8 cellular contexts compared by ENCODE assay signal in genomic region chr6:35919827-35920751, GRCh38. TPM values are rescaled to one million over a fixed set of nuclear protein-coding genes. Genes with fewer than 3 reads are reported as not detected.
A peak's percentile ranks its signal among the peaks of the same experiment; 100 is the strongest.
DNase-seq lines count a peak whose midpoint lies in the region; ATAC-seq and TF ChIP-seq lines count a peak whose summit lies in the region.

No MANE protein-coding gene starts in this region.

- H3K4me1 Mint-ChIP-seq in IgD-negative memory B cell (peaks cover 18 to 33% (median 23%) of the 10 kb centered on the region in 3 donors), WTC11 (peaks cover 32% of the 10 kb centered on the region)

- H3K27me3 ChIP-seq in DOHH2 (ENCODE audit: control insufficient read depth, low read length) (no peaks in the 10 kb centered on the region), liver (ENCODE audit: control insufficient read depth in 4 of 4, insufficient read depth in 4 of 4, low read length in 3 of 4) (no peaks in the 10 kb centered on the region)

- H3K4me3 Mint-ChIP-seq in IgD-negative memory B cell (peak overlapping the region; percentile 89 to 97 (median 96)), WTC11 (peak overlapping the region; percentile 99)

- H3K36me3 Mint-ChIP-seq in IgD-negative memory B cell (peaks cover 6% of the 10 kb centered on the region), WTC11 (peaks cover 28% of the 10 kb centered on the region)

- peak; percentile 38 for DNase-seq in WTC11 (ENCODE audit: low spot score)
- DNase-seq in stimulated activated CD4-positive, alpha-beta T cell treated with anti-CD3 and anti-CD28 coated beads, Interleukin-4, amount 100 ng/mL, for 48 hours (ENCODE audit: low read depth in 2 of 2), result peak; percentile 22 to 48
- DNase-seq in HuH-7 (ENCODE audit: low spot score), result no peak

- H3K4me3 ChIP-seq in DOHH2 (ENCODE audit: low read length), result peak overlapping the region; percentile 100
- peak overlapping the region; percentile 90 to 96 (median 91) for H3K4me3 ChIP-seq in liver (ENCODE audit: low read depth in 1 of 3, low read length in 3 of 3)

- peaks cover 60% of the 10 kb centered on the region for H3K79me2 ChIP-seq in DOHH2 (ENCODE audit: control insufficient read depth, low read length)

- peaks cover 34% of the 10 kb centered on the region for H3K4me1 ChIP-seq in DOHH2 (ENCODE audit: control insufficient read depth, low read length)
- H3K4me1 ChIP-seq in liver (ENCODE audit: control insufficient read depth in 4 of 4, insufficient read depth in 4 of 4, low read length in 3 of 4), result peaks cover 2 to 29% (median 18%) of the 10 kb centered on the region in 4 donors

- no peaks in the 10 kb centered on the region for H3K9me2 ChIP-seq in DOHH2 (replicated peaks; ENCODE audit: control insufficient read depth, low read length)

- POLR2A ChIA-PET in WTC11 (lab: Charles Lee), result interaction anchor here (0.9 kb wide), 1 partner anchor 107 kb away, joined by 4 read pairs; the partner anchor contains the start of gene MAPK14

- no peaks in the 10 kb centered on the region for H3K27me3 Mint-ChIP-seq in IgD-negative memory B cell
- peaks cover 4% of the 10 kb centered on the region; the same call in 1 of the 2 replicates for H3K27me3 Mint-ChIP-seq in WTC11 (ENCODE audit: low read depth)

- H3K4me2 ChIP-seq in DOHH2 (ENCODE audit: low read length), result peak overlapping the region; percentile 92

- CTCF ChIA-PET in WTC11 (lab: Charles Lee), result interaction anchor here (1.4 kb wide), 1 partner anchor 211 kb away, joined by 3 read pairs; no protein-coding TSS in a partner anchor

- H3K9me3 Mint-ChIP-seq in IgD-negative memory B cell (no peaks in the 10 kb centered on the region), WTC11 (no peaks in the 10 kb centered on the region)

- no peak for TF ChIP-seq RAD21 in liver (IDR thresholded peaks at IDR 0.05)

- peak overlapping the region; percentile 85 to 97 for H3K9ac ChIP-seq in liver (ENCODE audit: low read depth in 1 of 2, low read length in 2 of 2)

- H3K36me3 ChIP-seq in DOHH2 (ENCODE audit: control insufficient read depth, low read length), result peaks cover 48% of the 10 kb centered on the region
- peaks cover 0 to 3% (median 1%) of the 10 kb centered on the region in 4 donors for H3K36me3 ChIP-seq in liver (ENCODE audit: control insufficient read depth in 4 of 4, insufficient read depth in 3 of 4, low read depth in 1 of 4, low read length in 3 of 4)

- under 1% methylated on average over 50 of the region's 50 CpGs for WGBS in liver

- TF ChIP-seq CTCF in DOHH2 (IDR thresholded peaks at IDR 0.05; ENCODE audit: low read depth, low read length, poor library complexity, severe bottlenecking) (no peak), WTC11 (IDR thresholded peaks at IDR 0.05) (no peak), liver (IDR thresholded peaks at IDR 0.05; ENCODE audit: low read depth, low read length, missing input control) (no peak)

- H3F3A ChIP-seq in DOHH2 (ENCODE audit: control insufficient read depth, insufficient read depth), result no peaks in the 10 kb centered on the region

- peak overlapping the region; percentile 34 for H3K27ac ChIP-seq in DOHH2 (ENCODE audit: low read depth, low read length)
- H3K27ac ChIP-seq in cingulate gyrus (ENCODE audit: low read depth, low read length), result peak overlapping the region; percentile 6
- H3K27ac ChIP-seq in liver (ENCODE audit: low read depth in 1 of 2, low read length in 2 of 2), result peak overlapping the region; percentile 81 to 85

- ATAC-seq in GM21515 (IDR thresholded peaks at IDR 0.05; ENCODE audit: unreplicated experiment) (peak; percentile 34), WTC11 (peak; percentile 29)

- H4K20me1 ChIP-seq in DOHH2 (ENCODE audit: control insufficient read depth, insufficient read depth, low read depth, low read length), result peaks cover 10% of the 10 kb centered on the region

- peak overlapping the region; percentile 55 to 96 (median 93) for H3K27ac Mint-ChIP-seq in IgD-negative memory B cell
- H3K27ac Mint-ChIP-seq in WTC11, result peak overlapping the region; percentile 98

- no peaks in the 10 kb centered on the region for H3K9me3 ChIP-seq in DOHH2 (ENCODE audit: control insufficient read depth, insufficient read depth, low read length)
- no peaks in the 10 kb centered on the region for H3K9me3 ChIP-seq in liver (ENCODE audit: control insufficient read depth in 4 of 4, low read length in 3 of 4)

TF ChIP-seq in WTC11, 78 proteins besides CTCF, POLR2A, EP300 and RAD21 (continues in another document):
- TF ChIP-seq RELA (CRISPR knock-in tag; IDR thresholded peaks at IDR 0.05; ENCODE audit: borderline replicate concordance) (no peak), NFYB (CRISPR knock-in tag; conservative IDR thresholded peaks at IDR 0.05; ENCODE audit: low read depth) (no peak; the same call in 1 of the 2 replicates), ETV6 (CRISPR knock-in tag; IDR thresholded peaks at IDR 0.05) (no peak), KAT7 (CRISPR knock-in tag; IDR thresholded peaks at IDR 0.05; ENCODE audit: borderline replicate concordance) (0 out of 2 replicates have a peak, but pooled peaks have one; percentile 54)
- TF ChIP-seq, protein P1, sequence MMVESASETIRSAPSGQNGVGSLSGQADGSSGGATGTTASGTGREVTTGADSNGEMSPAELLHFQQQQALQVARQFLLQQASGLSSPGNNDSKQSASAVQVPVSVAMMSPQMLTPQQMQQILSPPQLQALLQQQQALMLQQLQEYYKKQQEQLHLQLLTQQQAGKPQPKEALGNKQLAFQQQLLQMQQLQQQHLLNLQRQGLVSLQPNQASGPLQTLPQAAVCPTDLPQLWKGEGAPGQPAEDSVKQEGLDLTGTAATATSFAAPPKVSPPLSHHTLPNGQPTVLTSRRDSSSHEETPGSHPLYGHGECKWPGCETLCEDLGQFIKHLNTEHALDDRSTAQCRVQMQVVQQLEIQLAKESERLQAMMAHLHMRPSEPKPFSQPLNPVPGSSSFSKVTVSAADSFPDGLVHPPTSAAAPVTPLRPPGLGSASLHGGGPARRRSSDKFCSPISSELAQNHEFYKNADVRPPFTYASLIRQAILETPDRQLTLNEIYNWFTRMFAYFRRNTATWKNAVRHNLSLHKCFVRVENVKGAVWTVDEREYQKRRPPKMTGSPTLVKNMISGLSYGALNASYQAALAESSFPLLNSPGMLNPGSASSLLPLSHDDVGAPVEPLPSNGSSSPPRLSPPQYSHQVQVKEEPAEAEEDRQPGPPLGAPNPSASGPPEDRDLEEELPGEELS (CRISPR knock-in tag; IDR thresholded peaks at IDR 0.05), result 0 out of 2 replicates have a peak, but pooled peaks have one; percentile 38

TF ChIP-seq in liver, 16 proteins besides CTCF, POLR2A, EP300 and RAD21:
- TF ChIP-seq SP1 (IDR thresholded peaks at IDR 0.05), result no peak
- TF ChIP-seq NR2F2 (IDR thresholded peaks at IDR 0.05), result no peak
- peak; percentile 8 for TF ChIP-seq YY1 (IDR thresholded peaks at IDR 0.05)
- no peak for TF ChIP-seq EGR1 (IDR thresholded peaks at IDR 0.05; ENCODE audit: low read depth in 2 of 2)

RNA-seq across cellular contexts. Expression of gene SRPK1, which starts 0.8 kb away (rescaled TPM):
- 36.0 TPM for polyA plus RNA-seq in IgD-negative memory B cell
- 94.9 to 102 TPM (median 100.0 TPM) in 3 replicates for total RNA-seq in WTC11 (2021)
- 10 to 100 TPM; 38.7 to 41.2 TPM for total RNA-seq in liver
- 10 to 100 TPM; 11.9 to 27.2 TPM for polyA plus RNA-seq in liver

Comparison
In these comparisons a context has a peak if more than half of its experiments do, and no peak if none do; other contexts are left out.
1. H3K27ac ChIP-seq: peak in every context shown above with its lines; median percentile 83 in liver; 34 in DOHH2; 6 in cingulate gyrus.